8 cellular contexts compared by ENCODE assay signal in the genomic region with DNA sequence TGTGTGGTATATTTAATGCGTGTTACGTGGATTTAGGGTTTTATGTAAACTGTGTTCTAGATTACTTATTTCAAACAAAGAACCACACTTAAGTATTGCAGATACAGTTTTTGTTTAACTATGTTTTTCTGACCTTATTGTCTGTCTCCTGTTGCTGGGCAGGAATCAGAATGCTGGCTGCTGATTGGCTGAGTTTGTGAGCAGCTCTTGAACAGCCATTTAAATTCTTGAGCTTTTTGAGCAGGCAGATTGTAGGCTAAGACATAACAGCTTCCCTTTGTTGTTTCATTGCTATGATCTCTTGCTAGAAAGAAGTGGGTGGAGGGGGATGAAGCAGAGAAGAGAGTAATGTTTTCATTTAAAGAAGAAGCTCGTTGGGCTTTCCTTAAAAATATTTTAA. TPM values are rescaled to one million over a fixed set of nuclear protein-coding genes. Genes with fewer than 3 reads are reported as not detected.
DNase-seq lines count a peak whose midpoint lies in the region; ATAC-seq, FAIRE-seq and TF ChIP-seq lines count a peak whose summit lies in the region.

No MANE protein-coding gene starts in this region.

- H3K4me3 ChIP-seq in Jurkat, Clone E6-1 (ENCODE audit: low read length), result no peak overlapping the region
- H3K4me3 ChIP-seq in ectodermal cell (ENCODE audit: insufficient read depth, low read depth, low read length) (no peak overlapping the region), HepG2 (replicated peaks in 1 of 3; ENCODE audit: insufficient read depth in 1 of 3, low read depth in 2 of 3, low read length in 3 of 3) (no peak overlapping the region)

- BruUV-seq in HepG2 (replicated peaks; lab: Mats Ljungman, UMichigan), result no TSS peak

- H3K4me2 ChIP-seq in HepG2 (ENCODE audit: low read depth, low read length), result no peak overlapping the region

- CTCF ChIA-PET in HepG2 (lab: Yijun Ruan, JAX; ENCODE audit: low intra/inter-chr PET ratio, low total read pairs), result interaction anchor here (1.5 kb wide), 1 partner anchor 161 kb away, joined by 3 read pairs; no protein-coding TSS in a partner anchor

- H2AFZ ChIP-seq in HepG2 (ENCODE audit: low read length), result no peak overlapping the region

- H3K9me3 ChIP-seq in ectodermal cell (ENCODE audit: control insufficient read depth, low read length), result no peaks in the 10 kb centered on the region
- H3K9me3 ChIP-seq in HepG2 (ENCODE audit: low read length), result no peaks in the 10 kb centered on the region; the same call in 1 of the 2 replicates

- TF ChIP-seq CTCF in HepG2 (CRISPR knock-in tag; IDR thresholded peaks at IDR 0.05), result no peak

- H3K4me1 ChIP-seq in ectodermal cell (ENCODE audit: control insufficient read depth, insufficient read depth, low read length), result peaks cover 16% of the 10 kb centered on the region
- H3K4me1 ChIP-seq in HepG2 (ENCODE audit: insufficient read depth, low read length), result no peaks in the 10 kb centered on the region

- H3K79me2 ChIP-seq in HepG2 (ENCODE audit: insufficient read depth, low read length), result peaks cover 10% of the 10 kb centered on the region

- in situ Hi-C loops in HepG2 (cut with HindIII; ENCODE audit: extremely low pct_ligation_motif_present, low pct_unique_long_range_greater_than_20kb), result no loop called here

- peak overlapping the region; percentile 11 for H3K27ac ChIP-seq in ectodermal cell (ENCODE audit: insufficient read depth, low read depth, low read length, poor library complexity, severe bottlenecking)
- no peak overlapping the region for H3K27ac ChIP-seq in HepG2 (ENCODE audit: extremely low read length, insufficient read depth, low read length)

- TF ChIP-seq EP300 in HepG2 (IDR thresholded peaks at IDR 0.05; ENCODE audit: low read depth in 2 of 2, low read length in 2 of 2) (no peak), HepG2 (CRISPR knock-in tag; IDR thresholded peaks at IDR 0.05; ENCODE audit: borderline replicate concordance) (no peak)

- TF ChIP-seq RAD21 in HepG2 (CRISPR knock-in tag; IDR thresholded peaks at IDR 0.05), result no peak

- TF ChIP-seq POLR2A in HepG2 (IDR thresholded peaks at IDR 0.05; ENCODE audit: insufficient read depth in 1 of 2, low read depth in 2 of 2, low read length in 2 of 2), result no peak

- intact Hi-C loops in HepG2 (cut with micrococcal nuclease; ENCODE audit: unreplicated experiment), result loop anchor here (1.0 kb wide), 1 partner anchor 179 kb away; no protein-coding TSS in a partner anchor

- no peaks in the 10 kb centered on the region for H3K27me3 ChIP-seq in ectodermal cell (ENCODE audit: control insufficient read depth, insufficient read depth, low read length, poor library complexity, severe bottlenecking)
- no peaks in the 10 kb centered on the region for H3K27me3 ChIP-seq in HepG2 (ENCODE audit: control insufficient read depth in 1 of 2, insufficient read depth in 2 of 2, low read length in 2 of 2)

- H3K36me3 ChIP-seq in ectodermal cell (ENCODE audit: control insufficient read depth, insufficient read depth, low read length) (peaks cover 10% of the 10 kb centered on the region), HepG2 (replicated peaks in 1 of 2; ENCODE audit: control insufficient read depth in 1 of 2, insufficient read depth in 2 of 2, low read length in 2 of 2) (no peaks in the 10 kb centered on the region)

- H3K9ac ChIP-seq in HepG2 (ENCODE audit: insufficient read depth, low read depth, low read length), result no peak overlapping the region

- DNase-seq in CD1c-positive myeloid dendritic cell (ENCODE audit: extremely low spot score) (peak; percentile 82), HepG2 (ENCODE audit: low spot score) (peak; percentile 33), NCI-H1092 treated with DMSO at 0.1 percent for 48 hours (lab: John Stamatoyannopoulos, UW) (no peak)
- DNase-seq in Jurkat, Clone E6-1 (ENCODE audit: low read depth, low spot score), result peak; percentile 90
- peak; percentile 66 for DNase-seq in activated CD4-positive, alpha-beta T cell treated with anti-CD3 and anti-CD28 coated beads, Interleukin-2, amount 50 U/mL, for 1 hour
- peak; percentile 71 for DNase-seq in stimulated activated CD4-positive, alpha-beta T cell treated with anti-CD3 and anti-CD28 coated beads, Interleukin-4, amount 100 ng/mL, for 24 hours

- no peaks in the 10 kb centered on the region for H4K20me1 ChIP-seq in HepG2 (ENCODE audit: insufficient read depth, low read length)

- FAIRE-seq in HepG2 (lab: Jason Lieb, UNC), result no peak

- POLR2A ChIA-PET in HepG2 (lab: Yijun Ruan, JAX), result no interaction called here

- ATAC-seq in HepG2, result peak; percentile 29; the same call in 1 of the 3 replicates
- no peak for ATAC-seq in GM21526 (IDR thresholded peaks at IDR 0.05; ENCODE audit: low FRiP score, unreplicated experiment)

- WGBS in ectodermal cell, 2 experiments, result no CpG with 5 or more reads among the region's 3 CpGs
- 75% methylated on average over 3 of the region's 3 CpGs for WGBS in HepG2 (ENCODE audit: low lambda C conversion rate)

TF ChIP-seq in HepG2, 621 proteins besides CTCF, POLR2A, EP300 and RAD21 (continues in another document):
- TF ChIP-seq, protein P1, sequence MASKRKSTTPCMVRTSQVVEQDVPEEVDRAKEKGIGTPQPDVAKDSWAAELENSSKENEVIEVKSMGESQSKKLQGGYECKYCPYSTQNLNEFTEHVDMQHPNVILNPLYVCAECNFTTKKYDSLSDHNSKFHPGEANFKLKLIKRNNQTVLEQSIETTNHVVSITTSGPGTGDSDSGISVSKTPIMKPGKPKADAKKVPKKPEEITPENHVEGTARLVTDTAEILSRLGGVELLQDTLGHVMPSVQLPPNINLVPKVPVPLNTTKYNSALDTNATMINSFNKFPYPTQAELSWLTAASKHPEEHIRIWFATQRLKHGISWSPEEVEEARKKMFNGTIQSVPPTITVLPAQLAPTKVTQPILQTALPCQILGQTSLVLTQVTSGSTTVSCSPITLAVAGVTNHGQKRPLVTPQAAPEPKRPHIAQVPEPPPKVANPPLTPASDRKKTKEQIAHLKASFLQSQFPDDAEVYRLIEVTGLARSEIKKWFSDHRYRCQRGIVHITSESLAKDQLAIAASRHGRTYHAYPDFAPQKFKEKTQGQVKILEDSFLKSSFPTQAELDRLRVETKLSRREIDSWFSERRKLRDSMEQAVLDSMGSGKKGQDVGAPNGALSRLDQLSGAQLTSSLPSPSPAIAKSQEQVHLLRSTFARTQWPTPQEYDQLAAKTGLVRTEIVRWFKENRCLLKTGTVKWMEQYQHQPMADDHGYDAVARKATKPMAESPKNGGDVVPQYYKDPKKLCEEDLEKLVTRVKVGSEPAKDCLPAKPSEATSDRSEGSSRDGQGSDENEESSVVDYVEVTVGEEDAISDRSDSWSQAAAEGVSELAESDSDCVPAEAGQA (IDR thresholded peaks at IDR 0.05; ENCODE audit: low read depth), result no peak
- TF ChIP-seq, protein P1 (CRISPR knock-in tag; IDR thresholded peaks at IDR 0.05; ENCODE audit: borderline replicate concordance), result no peak
- TF ChIP-seq NFYB (CRISPR knock-in tag; IDR thresholded peaks at IDR 0.05), result peak; percentile 42
- TF ChIP-seq RFX5 (IDR thresholded peaks at IDR 0.05; ENCODE audit: low read depth, low read length), result peak; percentile 97
- TF ChIP-seq RFXANK (CRISPR knock-in tag; IDR thresholded peaks at IDR 0.05), result peak; percentile 86; the same call in 1 of the 2 replicates
- TF ChIP-seq NFYC (CRISPR knock-in tag; IDR thresholded peaks at IDR 0.05), result peak; percentile 56; the same call in 1 of the 2 replicates

RNA-seq across cellular contexts. Expression of gene ATF7IP, which starts 52.2 kb away (rescaled TPM):
- polyA plus RNA-seq in Jurkat, Clone E6-1 (2012; ENCODE audit: insufficient read depth, insufficient read length), result 12.8 TPM
- 101 TPM for polyA plus RNA-seq in ectodermal cell (2013, experiment 1 of 4)
- 115 TPM for polyA plus RNA-seq in ectodermal cell (2013, experiment 2 of 4)
- 70.1 TPM for polyA plus RNA-seq in ectodermal cell (2013, experiment 3 of 4)
- 86.9 TPM for polyA plus RNA-seq in ectodermal cell (2013, experiment 4 of 4)
- 11.8 and 15.2 TPM in 2 replicates for total RNA-seq in HepG2 (2016; rRNA removed; fragmentation: Illumina TruSeq; extraction: Trizol)
- 13.2 and 15.0 TPM in 2 replicates for total RNA-seq in HepG2 (2016; cell fraction: cytosol; rRNA removed; fragmentation: Illumina TruSeq; extraction: Trizol; ENCODE audit: low read depth)
- total RNA-seq in HepG2 (2016; cell fraction: insoluble cytoplasmic fraction; rRNA removed; fragmentation: Illumina TruSeq; extraction: Trizol), result 7.3 and 14.4 TPM in 2 replicates
- total RNA-seq in HepG2 (2016; cell fraction: membrane; rRNA removed; fragmentation: Illumina TruSeq; extraction: Trizol), result 15.8 and 17.6 TPM in 2 replicates
- total RNA-seq in HepG2 (2016; cell fraction: nucleus; rRNA removed; fragmentation: Illumina TruSeq; extraction: Trizol), result 12.9 and 14.6 TPM in 2 replicates
- 1.5 and 1.8 TPM in 2 replicates for polyA plus RNA-seq in HepG2 (2011; rRNA removed)
- polyA plus RNA-seq in HepG2 (2011; cell fraction: cytosol; rRNA removed), result 0.78 and 0.96 TPM in 2 replicates
- 1.6 and 1.9 TPM in 2 replicates for polyA plus RNA-seq in HepG2 (2011; cell fraction: nucleus; rRNA removed)
- polyA plus RNA-seq in HepG2 (2012), result 1.4 and 4.3 TPM in 2 replicates
- 0.19 and 0.22 TPM in 2 replicates for polyA plus RNA-seq in HepG2 (2016; cell fraction: cytosol; fragmentation: Illumina TruSeq; extraction: Trizol; ENCODE audit: low read depth)
- 5.7 and 6.5 TPM in 2 replicates for polyA plus RNA-seq in HepG2 (2016; cell fraction: insoluble cytoplasmic fraction; fragmentation: Illumina TruSeq; extraction: Trizol; ENCODE audit: low read depth)
- polyA plus RNA-seq in HepG2 (2016; cell fraction: membrane; fragmentation: Illumina TruSeq; extraction: Trizol; ENCODE audit: low read depth), result 0.56 and 0.68 TPM in 2 replicates
- polyA plus RNA-seq in HepG2 (2016; cell fraction: nucleus; fragmentation: Illumina TruSeq; extraction: Trizol; ENCODE audit: insufficient read depth, low read depth), result 3.9 and 4.7 TPM in 2 replicates
- 12.7 and 41.4 TPM in 2 replicates for polyA minus RNA-seq in HepG2 (2011; rRNA and poly(A)+ RNA removed; ENCODE audit: low replicate concordance)
- 4.7 TPM in 2 replicates for polyA minus RNA-seq in HepG2 (2011; cell fraction: cytosol; rRNA and poly(A)+ RNA removed)
- 15.3 and 17.4 TPM in 2 replicates for polyA minus RNA-seq in HepG2 (2011; cell fraction: nucleus; rRNA and poly(A)+ RNA removed)
